1 cellular context compared by ENCODE assay signal in the genomic region with DNA sequence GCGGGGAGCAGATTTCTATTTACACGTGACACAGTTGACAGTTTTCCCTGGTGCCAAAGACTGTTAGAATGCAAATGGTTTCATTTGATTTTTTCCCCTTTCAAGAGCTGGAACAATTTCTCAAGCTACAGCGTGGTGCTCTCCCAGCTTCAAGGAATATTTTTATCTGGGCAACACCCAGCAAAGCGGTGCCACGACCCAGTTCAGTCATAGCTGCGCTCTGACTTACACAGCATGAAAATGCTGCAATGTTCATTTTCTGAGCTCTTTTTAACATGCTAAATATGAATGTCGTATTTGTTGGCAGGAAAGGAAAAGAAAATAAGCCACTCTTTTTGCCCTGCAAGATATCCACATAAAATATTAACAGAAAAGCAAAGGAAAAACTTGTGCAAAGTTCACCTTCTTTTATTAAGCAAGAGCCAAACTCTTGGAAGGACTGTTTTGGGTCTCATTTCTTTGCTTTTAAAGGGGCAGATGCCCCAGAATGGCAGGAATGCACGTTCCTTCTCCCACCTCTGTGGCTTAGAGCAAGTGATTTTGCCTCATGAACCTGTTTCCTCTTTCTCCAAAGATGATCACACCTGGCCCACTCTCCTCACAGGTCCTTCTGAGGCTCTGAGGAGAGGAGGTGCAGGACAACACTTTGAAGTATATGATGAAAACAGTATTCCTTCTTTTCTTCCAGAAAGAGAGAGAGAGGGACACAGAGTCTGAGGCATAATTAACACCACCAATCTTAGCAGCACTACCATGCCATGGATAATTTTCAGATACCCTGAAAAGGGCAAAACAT.
TF ChIP-seq lines count a peak whose summit lies in the region.

No MANE protein-coding gene starts in this region.

TF ChIP-seq in liver, 16 proteins besides CTCF, POLR2A, EP300 and RAD21 (continued from another document):
- TF ChIP-seq, protein P1, sequence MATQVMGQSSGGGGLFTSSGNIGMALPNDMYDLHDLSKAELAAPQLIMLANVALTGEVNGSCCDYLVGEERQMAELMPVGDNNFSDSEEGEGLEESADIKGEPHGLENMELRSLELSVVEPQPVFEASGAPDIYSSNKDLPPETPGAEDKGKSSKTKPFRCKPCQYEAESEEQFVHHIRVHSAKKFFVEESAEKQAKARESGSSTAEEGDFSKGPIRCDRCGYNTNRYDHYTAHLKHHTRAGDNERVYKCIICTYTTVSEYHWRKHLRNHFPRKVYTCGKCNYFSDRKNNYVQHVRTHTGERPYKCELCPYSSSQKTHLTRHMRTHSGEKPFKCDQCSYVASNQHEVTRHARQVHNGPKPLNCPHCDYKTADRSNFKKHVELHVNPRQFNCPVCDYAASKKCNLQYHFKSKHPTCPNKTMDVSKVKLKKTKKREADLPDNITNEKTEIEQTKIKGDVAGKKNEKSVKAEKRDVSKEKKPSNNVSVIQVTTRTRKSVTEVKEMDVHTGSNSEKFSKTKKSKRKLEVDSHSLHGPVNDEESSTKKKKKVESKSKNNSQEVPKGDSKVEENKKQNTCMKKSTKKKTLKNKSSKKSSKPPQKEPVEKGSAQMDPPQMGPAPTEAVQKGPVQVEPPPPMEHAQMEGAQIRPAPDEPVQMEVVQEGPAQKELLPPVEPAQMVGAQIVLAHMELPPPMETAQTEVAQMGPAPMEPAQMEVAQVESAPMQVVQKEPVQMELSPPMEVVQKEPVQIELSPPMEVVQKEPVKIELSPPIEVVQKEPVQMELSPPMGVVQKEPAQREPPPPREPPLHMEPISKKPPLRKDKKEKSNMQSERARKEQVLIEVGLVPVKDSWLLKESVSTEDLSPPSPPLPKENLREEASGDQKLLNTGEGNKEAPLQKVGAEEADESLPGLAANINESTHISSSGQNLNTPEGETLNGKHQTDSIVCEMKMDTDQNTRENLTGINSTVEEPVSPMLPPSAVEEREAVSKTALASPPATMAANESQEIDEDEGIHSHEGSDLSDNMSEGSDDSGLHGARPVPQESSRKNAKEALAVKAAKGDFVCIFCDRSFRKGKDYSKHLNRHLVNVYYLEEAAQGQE (IDR thresholded peaks at IDR 0.05): no peak
- TF ChIP-seq HNF4G (IDR thresholded peaks at IDR 0.05): peak; percentile 29
